1 cellular context compared by ENCODE assay signal in the genomic region with DNA sequence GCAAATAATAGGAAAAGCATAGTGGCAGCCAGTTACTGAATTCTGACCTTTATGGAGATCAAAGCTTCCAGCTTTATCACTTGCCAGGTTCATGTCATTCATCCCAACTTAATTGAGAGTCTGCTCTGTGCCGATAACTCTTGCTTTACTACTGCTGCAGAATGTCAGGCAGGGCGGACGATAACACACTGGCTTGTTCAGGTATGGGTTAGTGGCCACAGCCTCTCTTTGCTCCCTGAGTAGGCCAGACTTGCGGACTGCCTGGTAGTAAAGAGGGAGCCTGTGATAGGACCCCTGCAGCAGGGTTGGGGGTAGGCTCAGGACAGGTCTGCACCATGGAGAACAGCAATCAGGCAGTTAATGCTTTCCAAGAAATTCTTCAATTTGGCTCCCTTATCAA.
A peak's percentile ranks its signal among the peaks of the same experiment; 100 is the strongest.
TF ChIP-seq lines count a peak whose summit lies in the region.

No MANE protein-coding gene starts in this region.

TF ChIP-seq in K562, 482 proteins besides CTCF, POLR2A, EP300 and RAD21 (continued from another document and continues in another):
- TF ChIP-seq RNF219 (CRISPR knock-in tag; IDR thresholded peaks at IDR 0.05) (no peak), HDGF (IDR thresholded peaks at IDR 0.05) (no peak), DDX20 (tag; IDR thresholded peaks at IDR 0.05; ENCODE audit: low read depth) (no peak), HSF4 (CRISPR knock-in tag; IDR thresholded peaks at IDR 0.05; ENCODE audit: borderline replicate concordance) (no peak), TEAD4 (IDR thresholded peaks at IDR 0.05; ENCODE audit: low read length) (peak; percentile 99), TEAD4 (CRISPR knock-in tag; IDR thresholded peaks at IDR 0.05; ENCODE audit: borderline replicate concordance) (no peak), IFI16 (CRISPR knock-in tag; IDR thresholded peaks at IDR 0.05) (no peak), SMARCA5 (IDR thresholded peaks at IDR 0.05) (no peak), ZBTB8A (IDR thresholded peaks at IDR 0.05; ENCODE audit: partially characterized antibody) (no peak), SMC3 (conservative IDR thresholded peaks at IDR 0.05; ENCODE audit: insufficient read depth, low read depth, low read length) (no peak), NRF1 (conservative IDR thresholded peaks at IDR 0.05 in 1 of 2, IDR thresholded peaks at IDR 0.05 in 1 of 2) (peak in 1 of 2 experiments; percentile 24; a peak in 1 of 4 replicates), ELF2 (CRISPR knock-in tag; IDR thresholded peaks at IDR 0.05) (no peak), E2F3 (CRISPR knock-in tag; IDR thresholded peaks at IDR 0.05) (no peak), PHF21A (IDR thresholded peaks at IDR 0.05; ENCODE audit: borderline replicate concordance, low read depth) (no peak), TAL1 (IDR thresholded peaks at IDR 0.05) (peak; percentile 98), SP2 (IDR thresholded peaks at IDR 0.05; ENCODE audit: extremely low read depth, low read depth, low read length, poor library complexity, severe bottlenecking) (no peak), ZSCAN32 (CRISPR knock-in tag; IDR thresholded peaks at IDR 0.05) (no peak), POLR2AphosphoS2 (IDR thresholded peaks at IDR 0.05; ENCODE audit: low read length) (no peak), SIRT6 (IDR thresholded peaks at IDR 0.05; ENCODE audit: low read depth, low read length) (no peak), KLF1 (tag; IDR thresholded peaks at IDR 0.05) (no peak), BMI1 (IDR thresholded peaks at IDR 0.05; ENCODE audit: low read length) (no peak), ZNF175 (CRISPR knock-in tag; IDR thresholded peaks at IDR 0.05; ENCODE audit: low read depth) (peak; percentile 79; the same call in 1 of the 2 replicates), CBFB (CRISPR knock-in tag; IDR thresholded peaks at IDR 0.05) (no peak), POLR3A (IDR thresholded peaks at IDR 0.05; ENCODE audit: borderline replicate concordance, extremely low read depth, insufficient read depth, insufficient read length) (no peak), KDM2B (CRISPR knock-in tag; IDR thresholded peaks at IDR 0.05) (peak; percentile 59; the same call in 1 of the 2 replicates), KLF6 (CRISPR knock-in tag; IDR thresholded peaks at IDR 0.05; ENCODE audit: borderline replicate concordance) (no peak; the same call in 1 of the 2 replicates), MTA2 (IDR thresholded peaks at IDR 0.05; ENCODE audit: low read depth) (peak; percentile 97), PRDM10 (IDR thresholded peaks at IDR 0.05; ENCODE audit: partially characterized antibody) (no peak), HDAC8 (tag; IDR thresholded peaks at IDR 0.05) (no peak), CC2D1A (IDR thresholded peaks at IDR 0.05) (peak; percentile 94; the same call in 1 of the 2 replicates), MED1 (CRISPR knock-in tag; IDR thresholded peaks at IDR 0.05; ENCODE audit: borderline replicate concordance) (no peak), ZBED1 (IDR thresholded peaks at IDR 0.05) (peak; percentile 91), ZBTB43 (CRISPR knock-in tag; IDR thresholded peaks at IDR 0.05) (no peak), SMAD3 (CRISPR knock-in tag; conservative IDR thresholded peaks at IDR 0.05) (no peak), TFAP4 (CRISPR knock-in tag; IDR thresholded peaks at IDR 0.05; ENCODE audit: borderline replicate concordance) (peak; percentile 24; the same call in 1 of the 2 replicates), SMARCA4 (IDR thresholded peaks at IDR 0.05) (peak; percentile 98), SAFB (IDR thresholded peaks at IDR 0.05; ENCODE audit: borderline replicate concordance, low read depth, low read length) (no peak), THRB (CRISPR knock-in tag; conservative IDR thresholded peaks at IDR 0.05) (no peak)
- TF ChIP-seq, protein P1, sequence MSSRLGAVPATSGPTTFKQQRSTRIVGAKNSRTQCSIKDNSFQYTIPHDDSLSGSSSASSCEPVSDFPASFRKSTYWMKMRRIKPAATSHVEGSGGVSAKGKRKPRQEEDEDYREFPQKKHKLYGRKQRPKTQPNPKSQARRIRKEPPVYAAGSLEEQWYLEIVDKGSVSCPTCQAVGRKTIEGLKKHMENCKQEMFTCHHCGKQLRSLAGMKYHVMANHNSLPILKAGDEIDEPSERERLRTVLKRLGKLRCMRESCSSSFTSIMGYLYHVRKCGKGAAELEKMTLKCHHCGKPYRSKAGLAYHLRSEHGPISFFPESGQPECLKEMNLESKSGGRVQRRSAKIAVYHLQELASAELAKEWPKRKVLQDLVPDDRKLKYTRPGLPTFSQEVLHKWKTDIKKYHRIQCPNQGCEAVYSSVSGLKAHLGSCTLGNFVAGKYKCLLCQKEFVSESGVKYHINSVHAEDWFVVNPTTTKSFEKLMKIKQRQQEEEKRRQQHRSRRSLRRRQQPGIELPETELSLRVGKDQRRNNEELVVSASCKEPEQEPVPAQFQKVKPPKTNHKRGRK (tag; IDR thresholded peaks at IDR 0.05), result no peak
- TF ChIP-seq, protein P2, sequence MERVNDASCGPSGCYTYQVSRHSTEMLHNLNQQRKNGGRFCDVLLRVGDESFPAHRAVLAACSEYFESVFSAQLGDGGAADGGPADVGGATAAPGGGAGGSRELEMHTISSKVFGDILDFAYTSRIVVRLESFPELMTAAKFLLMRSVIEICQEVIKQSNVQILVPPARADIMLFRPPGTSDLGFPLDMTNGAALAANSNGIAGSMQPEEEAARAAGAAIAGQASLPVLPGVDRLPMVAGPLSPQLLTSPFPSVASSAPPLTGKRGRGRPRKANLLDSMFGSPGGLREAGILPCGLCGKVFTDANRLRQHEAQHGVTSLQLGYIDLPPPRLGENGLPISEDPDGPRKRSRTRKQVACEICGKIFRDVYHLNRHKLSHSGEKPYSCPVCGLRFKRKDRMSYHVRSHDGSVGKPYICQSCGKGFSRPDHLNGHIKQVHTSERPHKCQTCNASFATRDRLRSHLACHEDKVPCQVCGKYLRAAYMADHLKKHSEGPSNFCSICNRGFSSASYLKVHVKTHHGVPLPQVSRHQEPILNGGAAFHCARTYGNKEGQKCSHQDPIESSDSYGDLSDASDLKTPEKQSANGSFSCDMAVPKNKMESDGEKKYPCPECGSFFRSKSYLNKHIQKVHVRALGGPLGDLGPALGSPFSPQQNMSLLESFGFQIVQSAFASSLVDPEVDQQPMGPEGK (CRISPR knock-in tag; IDR thresholded peaks at IDR 0.05; ENCODE audit: borderline replicate concordance), result no peak
- TF ChIP-seq, protein P3, sequence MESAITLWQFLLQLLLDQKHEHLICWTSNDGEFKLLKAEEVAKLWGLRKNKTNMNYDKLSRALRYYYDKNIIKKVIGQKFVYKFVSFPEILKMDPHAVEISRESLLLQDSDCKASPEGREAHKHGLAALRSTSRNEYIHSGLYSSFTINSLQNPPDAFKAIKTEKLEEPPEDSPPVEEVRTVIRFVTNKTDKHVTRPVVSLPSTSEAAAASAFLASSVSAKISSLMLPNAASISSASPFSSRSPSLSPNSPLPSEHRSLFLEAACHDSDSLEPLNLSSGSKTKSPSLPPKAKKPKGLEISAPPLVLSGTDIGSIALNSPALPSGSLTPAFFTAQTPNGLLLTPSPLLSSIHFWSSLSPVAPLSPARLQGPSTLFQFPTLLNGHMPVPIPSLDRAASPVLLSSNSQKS (CRISPR knock-in tag; IDR thresholded peaks at IDR 0.05), result no peak
- TF ChIP-seq, protein P4, sequence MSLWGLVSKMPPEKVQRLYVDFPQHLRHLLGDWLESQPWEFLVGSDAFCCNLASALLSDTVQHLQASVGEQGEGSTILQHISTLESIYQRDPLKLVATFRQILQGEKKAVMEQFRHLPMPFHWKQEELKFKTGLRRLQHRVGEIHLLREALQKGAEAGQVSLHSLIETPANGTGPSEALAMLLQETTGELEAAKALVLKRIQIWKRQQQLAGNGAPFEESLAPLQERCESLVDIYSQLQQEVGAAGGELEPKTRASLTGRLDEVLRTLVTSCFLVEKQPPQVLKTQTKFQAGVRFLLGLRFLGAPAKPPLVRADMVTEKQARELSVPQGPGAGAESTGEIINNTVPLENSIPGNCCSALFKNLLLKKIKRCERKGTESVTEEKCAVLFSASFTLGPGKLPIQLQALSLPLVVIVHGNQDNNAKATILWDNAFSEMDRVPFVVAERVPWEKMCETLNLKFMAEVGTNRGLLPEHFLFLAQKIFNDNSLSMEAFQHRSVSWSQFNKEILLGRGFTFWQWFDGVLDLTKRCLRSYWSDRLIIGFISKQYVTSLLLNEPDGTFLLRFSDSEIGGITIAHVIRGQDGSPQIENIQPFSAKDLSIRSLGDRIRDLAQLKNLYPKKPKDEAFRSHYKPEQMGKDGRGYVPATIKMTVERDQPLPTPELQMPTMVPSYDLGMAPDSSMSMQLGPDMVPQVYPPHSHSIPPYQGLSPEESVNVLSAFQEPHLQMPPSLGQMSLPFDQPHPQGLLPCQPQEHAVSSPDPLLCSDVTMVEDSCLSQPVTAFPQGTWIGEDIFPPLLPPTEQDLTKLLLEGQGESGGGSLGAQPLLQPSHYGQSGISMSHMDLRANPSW (CRISPR knock-in tag; IDR thresholded peaks at IDR 0.05), result no peak
